ENCODE assay signal across 9 cellular contexts in the genomic region with DNA sequence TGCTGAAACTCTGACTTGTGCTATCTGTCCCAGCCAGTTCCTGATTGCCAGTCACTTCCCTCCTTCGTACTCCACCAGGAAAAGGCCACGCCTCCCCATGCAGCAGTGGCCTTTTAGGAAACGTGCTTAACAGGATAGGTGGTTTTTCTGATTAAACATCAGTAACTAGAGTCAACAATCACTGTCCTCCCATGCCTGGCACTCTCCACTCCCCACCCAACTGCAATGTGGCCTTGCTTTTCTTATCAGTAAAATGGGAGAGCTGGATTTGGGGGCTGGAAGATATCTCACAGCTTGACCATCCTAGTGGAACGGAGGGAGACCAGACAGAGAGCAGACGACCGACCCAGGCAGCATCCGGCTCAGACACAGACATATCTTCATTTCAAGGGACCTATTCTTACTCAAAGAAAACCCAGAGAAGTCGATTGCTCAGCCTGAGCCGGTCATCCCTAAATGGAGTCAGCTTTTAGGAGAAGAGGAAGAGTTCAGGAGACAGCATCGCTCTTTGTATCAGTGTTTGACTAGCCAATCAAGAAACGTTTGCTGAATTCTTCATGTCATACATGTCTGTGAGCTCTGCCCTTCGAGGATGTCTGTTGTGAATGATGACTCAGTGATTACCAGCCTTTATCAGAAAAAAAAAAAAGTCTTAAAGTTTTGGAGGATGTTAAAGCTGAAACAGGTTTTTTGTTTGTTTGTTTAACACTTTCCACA. TPM values are rescaled to one million over a fixed set of nuclear protein-coding genes. Genes with fewer than 3 reads are reported as not detected.
DNase-seq lines count a peak whose midpoint lies in the region; ATAC-seq, FAIRE-seq and TF ChIP-seq lines count a peak whose summit lies in the region.
"Had no signal": no experiment of that assay in that cellular context is flagged by ENCODE, and none has a peak within 500 bp of the region (broad histone marks: within the 10 kb centered on the region; RNA-seq: fewer than 3 reads in every experiment).

No MANE protein-coding gene starts in this region.

- DNase-seq in NCI-H146 treated with DMSO at 0.1 percent for 48 hours (lab: John Stamatoyannopoulos, UW; ENCODE audit: unreplicated experiment) (peak; percentile 56), K562 (ENCODE audit: extremely low read depth in 1 of 4, low spot score in 3 of 4) (peak; percentile 42 to 77 (median 52)), osteoblast (ENCODE audit: insufficient read length, low spot score, missing footprints) (peak; percentile 74), activated gamma-delta T cell treated with Interleukin-2 at 50 U/mL for 16 hours (no peak), iPS-NIHi11 (ENCODE audit: low spot score) (no peak)
- DNase-seq: heart right ventricle had no signal

- BruUV-seq in K562 (replicated peaks; lab: Mats Ljungman, UMichigan) = no TSS peak

- H3K4me3 ChIP-seq in K562 = peak overlapping the region; percentile 7; the same call in 1 of the 2 replicates
- no peak overlapping the region for H3K4me3 ChIP-seq in osteoblast (ENCODE audit: insufficient read depth, low read length)
- H3K4me3 ChIP-seq: heart right ventricle had no signal

- TF ChIP-seq RAD21 in K562 (CRISPR knock-in tag; conservative IDR thresholded peaks at IDR 0.05 in 1 of 2, IDR thresholded peaks at IDR 0.05 in 1 of 2) = no peak

- in situ Hi-C loops in K562 (cut with MboI) = no loop called here

- intact Hi-C loops in K562 (cut with micrococcal nuclease) = no loop called here

- H4K20me1 ChIP-seq in K562 (replicated peaks; ENCODE audit: control insufficient read depth, insufficient read depth, low read length) (peaks cover 7% of the 10 kb centered on the region; the same call in 1 of the 2 replicates), osteoblast (ENCODE audit: insufficient read depth, low read length) (peaks cover 6% of the 10 kb centered on the region)

- H3K27me3 ChIP-seq in K562 (ENCODE audit: control insufficient read depth in 2 of 2, insufficient read depth in 2 of 2, low read length in 2 of 2) (no peaks in the 10 kb centered on the region), osteoblast (ENCODE audit: insufficient read depth, low read length) (no peaks in the 10 kb centered on the region)
- H3K27me3 ChIP-seq: heart right ventricle had no signal

- no peaks in the 10 kb centered on the region for H3K9me1 ChIP-seq in K562 (ENCODE audit: control insufficient read depth, insufficient read depth, low read length)

- H3K4me1 ChIP-seq in K562 (replicated peaks in 1 of 2; ENCODE audit: control insufficient read depth in 2 of 2, insufficient read depth in 2 of 2, low read length in 2 of 2) (peaks cover 33 to 43% of the 10 kb centered on the region in 2 experiments), osteoblast (ENCODE audit: insufficient read depth, low read length) (peaks cover 12% of the 10 kb centered on the region)

- H2AFZ ChIP-seq in K562 (ENCODE audit: low read depth, low read length) = peak overlapping the region; percentile 40; the same call in 1 of the 2 replicates
- no peak overlapping the region for H2AFZ ChIP-seq in osteoblast (ENCODE audit: low read length)

- H3K9ac ChIP-seq in K562 (ENCODE audit: insufficient read depth in 1 of 2, low read depth in 2 of 2, low read length in 2 of 2) = peak overlapping the region; percentile 41 to 53; a peak in 2 of 4 replicates

- H3K36me3 ChIP-seq in K562 (ENCODE audit: control insufficient read depth, insufficient read depth, low read length) = peaks cover 16% of the 10 kb centered on the region; the same call in 2 of the 3 replicates
- H3K36me3 ChIP-seq in osteoblast (ENCODE audit: insufficient read depth, low read length) = no peaks in the 10 kb centered on the region

- no peak; the same call in 1 of the 2 replicates for TF ChIP-seq EP300 in K562 (IDR thresholded peaks at IDR 0.05; ENCODE audit: low read length)

- peak; percentile 88 for FAIRE-seq in K562 (lab: Jason Lieb, UNC)

- TF ChIP-seq CTCF in K562 (IDR thresholded peaks at IDR 0.05 in 2 of 3, conservative IDR thresholded peaks at IDR 0.05 in 1 of 3; ENCODE audit: insufficient read depth in 2 of 3, low read depth in 1 of 3, low read length in 3 of 3) (no peak), osteoblast (IDR thresholded peaks at IDR 0.05; ENCODE audit: extremely low read depth, low read depth, low read length) (no peak)

- POLR2A ChIA-PET in K562 (lab: Yijun Ruan, JAX) = interaction anchor here (0.6 to 3.1 kb wide), 7 partner anchors 8 to 167 kb away, joined by 3 to 13 read pairs (median 6); a partner anchor contains a TSS

- H3K27ac ChIP-seq in K562 (ENCODE audit: extremely low read depth, low read depth, low read length) (peak overlapping the region; percentile 79), osteoblast (ENCODE audit: low read depth, low read length) (peak overlapping the region; percentile 0)

- no peak for TF ChIP-seq POLR2A in K562 (conservative IDR thresholded peaks at IDR 0.05)

- H3K9me3 ChIP-seq in K562 (replicated peaks; ENCODE audit: control insufficient read depth, insufficient read depth, low read depth, low read length) (no peaks in the 10 kb centered on the region), osteoblast (ENCODE audit: low read depth, low read length) (no peaks in the 10 kb centered on the region)
- H3K9me3 ChIP-seq: heart right ventricle had no signal

- peak; percentile 24 for ATAC-seq in GM18511 (IDR thresholded peaks at IDR 0.05; ENCODE audit: unreplicated experiment)
- peak; percentile 67 for ATAC-seq in K562
- ATAC-seq in HG02642 (IDR thresholded peaks at IDR 0.05; ENCODE audit: poor library complexity, unreplicated experiment) = no peak

- H3K79me2 ChIP-seq in K562 (ENCODE audit: control insufficient read depth, insufficient read depth, low read length) (peaks cover 95% of the 10 kb centered on the region), osteoblast (ENCODE audit: insufficient read depth, low read length) (peaks cover 14% of the 10 kb centered on the region)

- CTCF ChIA-PET in K562 (lab: Yijun Ruan, JAX; ENCODE audit: low intra/inter-chr PET ratio) = no interaction called here

- WGBS in K562 (ENCODE audit: insufficient coverage, low coverage, missing lambda C conversion rate) = under 1% methylated on average over 12 of the region's 12 CpGs

- H3K4me2 ChIP-seq in K562 (ENCODE audit: insufficient read depth, low read length) (peak overlapping the region; percentile 82), osteoblast (ENCODE audit: insufficient read depth, low read length) (peak overlapping the region; percentile 44)

TF ChIP-seq in K562, 482 proteins besides CTCF, POLR2A, EP300 and RAD21 (continues in another document):
- TF ChIP-seq, protein P1, sequence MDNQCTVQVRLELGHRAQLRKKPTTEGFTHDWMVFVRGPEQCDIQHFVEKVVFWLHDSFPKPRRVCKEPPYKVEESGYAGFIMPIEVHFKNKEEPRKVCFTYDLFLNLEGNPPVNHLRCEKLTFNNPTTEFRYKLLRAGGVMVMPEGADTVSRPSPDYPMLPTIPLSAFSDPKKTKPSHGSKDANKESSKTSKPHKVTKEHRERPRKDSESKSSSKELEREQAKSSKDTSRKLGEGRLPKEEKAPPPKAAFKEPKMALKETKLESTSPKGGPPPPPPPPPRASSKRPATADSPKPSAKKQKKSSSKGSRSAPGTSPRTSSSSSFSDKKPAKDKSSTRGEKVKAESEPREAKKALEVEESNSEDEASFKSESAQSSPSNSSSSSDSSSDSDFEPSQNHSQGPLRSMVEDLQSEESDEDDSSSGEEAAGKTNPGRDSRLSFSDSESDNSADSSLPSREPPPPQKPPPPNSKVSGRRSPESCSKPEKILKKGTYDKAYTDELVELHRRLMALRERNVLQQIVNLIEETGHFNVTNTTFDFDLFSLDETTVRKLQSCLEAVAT (IDR thresholded peaks at IDR 0.05) = peak in 1 of 2 experiments; percentile 41; a peak in 1 of 4 replicates
- peak; percentile 78 for TF ChIP-seq MAFF (IDR thresholded peaks at IDR 0.05; ENCODE audit: low read length)

RNA-seq across cellular contexts. Expression of a gene that starts 12.7 kb away (rescaled TPM):
- 163 and 411 TPM in 2 replicates for total RNA-seq in K562 (2011; cell fraction: chromatin; rRNA removed; ENCODE audit: low replicate concordance)
- 67.7 and 84.2 TPM in 2 replicates for total RNA-seq in K562 (2011; cell fraction: nucleolus; rRNA removed)
- total RNA-seq in K562 (2011; cell fraction: nucleoplasm; rRNA removed) = 91.1 and 113 TPM in 2 replicates
- 51.5 and 102 TPM in 2 replicates for total RNA-seq in K562 (2014; rRNA removed)
- 135 and 170 TPM in 2 replicates for total RNA-seq in K562 (2014; rRNA removed; fragmentation: Illumina TruSeq; extraction: Trizol)
- total RNA-seq in K562 (2015; rRNA removed; fragmentation: Illumina TruSeq; extraction: Trizol) = 94.6 and 96.0 TPM in 2 replicates
- 130 and 132 TPM in 2 replicates for total RNA-seq in K562 (2021)
- polyA plus RNA-seq in K562 (2011; rRNA removed) = 109 and 139 TPM in 2 replicates
- 24.6 and 47.1 TPM in 2 replicates for polyA plus RNA-seq in K562 (2011; cell fraction: cytosol; rRNA removed)
- polyA plus RNA-seq in K562 (2011; cell fraction: nucleus; rRNA removed) = 96.1 and 134 TPM in 2 replicates
- polyA plus RNA-seq in K562 (2012) = 34.3 and 69.1 TPM in 2 replicates
- polyA plus RNA-seq in K562 (2014; fragmentation: Illumina TruSeq; extraction: Trizol) = 73.2 and 86.6 TPM in 2 replicates
- polyA plus RNA-seq in K562 (2014; fragmentation: Nextera tagmentation; extraction: Ambion mirVana) = 10 to 100 TPM; 22.9 to 30.1 TPM
- polyA plus RNA-seq in K562 (2014; rRNA removed) = 39.8 and 42.8 TPM in 2 replicates
- polyA minus RNA-seq in K562 (2011; rRNA and poly(A)+ RNA removed) = 750 and 759 TPM in 2 replicates
- 145 and 199 TPM in 2 replicates for polyA minus RNA-seq in K562 (2011; cell fraction: cytosol; rRNA and poly(A)+ RNA removed)
- 123 and 152 TPM in 2 replicates for polyA minus RNA-seq in K562 (2011; cell fraction: nucleus; rRNA and poly(A)+ RNA removed)
- total RNA-seq in osteoblast = 60.7 and 60.8 TPM in 2 replicates

RNA-seq across cellular contexts. Expression of a gene that starts 40.5 kb away (rescaled TPM):
- not detected in 2 replicates for total RNA-seq in K562 (2011; cell fraction: chromatin; rRNA removed; ENCODE audit: low replicate concordance)
- total RNA-seq in K562 (2011; cell fraction: nucleolus; rRNA removed) = not detected in 2 replicates
- total RNA-seq in K562 (2011; cell fraction: nucleoplasm; rRNA removed) = not detected in 2 replicates
- total RNA-seq in K562 (2014; rRNA removed) (not detected in 2 replicates), K562 (2014; rRNA removed; fragmentation: Illumina TruSeq; extraction: Trizol) (not detected in 2 replicates), K562 (2015; rRNA removed; fragmentation: Illumina TruSeq; extraction: Trizol) (not detected in 2 replicates), K562 (2021) (not detected in 2 replicates), osteoblast (not detected in 2 replicates)
- polyA plus RNA-seq in K562 (2011; rRNA removed) (not detected in 2 replicates), K562 (2014; fragmentation: Illumina TruSeq; extraction: Trizol) (not detected in 2 replicates), K562 (2014; fragmentation: Nextera tagmentation; extraction: Ambion mirVana) (under 1 TPM; 0.06 to 0.13 TPM), K562 (2014; rRNA removed) (not detected in 2 replicates)
- not detected in 2 replicates for polyA plus RNA-seq in K562 (2011; cell fraction: cytosol; rRNA removed)
- polyA plus RNA-seq in K562 (2011; cell fraction: nucleus; rRNA removed) = not detected in 2 replicates
- 0.17 and 0.25 TPM in 2 replicates for polyA plus RNA-seq in K562 (2012)
- polyA minus RNA-seq in K562 (2011; rRNA and poly(A)+ RNA removed) = not detected in 2 replicates
- not detected in 2 replicates for polyA minus RNA-seq in K562 (2011; cell fraction: cytosol; rRNA and poly(A)+ RNA removed)
- polyA minus RNA-seq in K562 (2011; cell fraction: nucleus; rRNA and poly(A)+ RNA removed) = not detected in 2 replicates
- total RNA-seq: heart right ventricle, omental fat pad had no signal
- polyA plus RNA-seq: heart right ventricle had no signal

Comparison
In these comparisons a context has a peak if more than half of its experiments do, and no peak if none do; other contexts are left out.
1. DNase-seq: peak in NCI-H146 treated with DMSO at 0.1 percent for 48 hours (single experiment), K562 (4 of 4) and osteoblast (single experiment); none in activated gamma-delta T cell treated with Interleukin-2 at 50 U/mL for 16 hours (single experiment) and iPS-NIHi11 (single experiment).